ENCODE assay signal across 20 cellular contexts in genomic region chr5:91397791-91398190, GRCh38. TPM values are rescaled to one million over a fixed set of nuclear protein-coding genes. Genes with fewer than 3 reads are reported as not detected.
DNase-seq lines count a peak whose midpoint lies in the region; ATAC-seq, FAIRE-seq and TF ChIP-seq lines count a peak whose summit lies in the region.
"Had no signal": no experiment of that assay in that cellular context is flagged by ENCODE, and none has a peak within 500 bp of the region (broad histone marks: within the 10 kb centered on the region; RNA-seq: fewer than 3 reads in every experiment).

No MANE protein-coding gene starts in this region.

- no peaks in the 10 kb centered on the region for H3K36me3 Mint-ChIP-seq in T-helper 2 cell treated with Interferon-gamma antibody and Interleukin-4, amounts not matched to agents 5 μg/mL and 100 μg/mL, for 36 hours (ENCODE audit: low read depth)
- H3K36me3 Mint-ChIP-seq in neural progenitor cell = peaks cover 3% of the 10 kb centered on the region

- H3K9me3 Mint-ChIP-seq in T-helper 2 cell treated with Interferon-gamma antibody and Interleukin-4, amounts not matched to agents 5 μg/mL and 100 μg/mL, for 36 hours = no peaks in the 10 kb centered on the region
- H3K9me3 Mint-ChIP-seq in neural progenitor cell = no peaks in the 10 kb centered on the region
- H3K9me3 Mint-ChIP-seq: memory B cell, nephron had no signal

- H3K4me2 ChIP-seq in neural progenitor cell = peak overlapping the region; percentile 36

- no peak for DNase-seq in T-helper 2 cell treated with Interferon-gamma antibody and Interleukin-4, amounts not matched to agents 5 μg/mL and 100 μg/mL, for 36 hours (ENCODE audit: low spot score)
- no peak for DNase-seq in T-helper 2 cell
- DNase-seq in neural progenitor cell (ENCODE audit: low spot score) = no peak
- no peak for DNase-seq in BE2C
- no peak for DNase-seq in HTR-8/SVneo (ENCODE audit: insufficient read length, low spot score)
- no peak for DNase-seq in kidney
- DNase-seq: 8988T; activated CD4-positive, CD25-positive, alpha-beta regulatory T cell; activated CD8-positive, alpha-beta memory T cell treated with anti-CD3 and anti-CD28 coated beads, Interleukin-2, amount 50 U/mL, for 48 hours; activated naive CD4-positive, alpha-beta T cell treated with anti-CD3 and anti-CD28 coated beads, Interleukin-2, amount 50 U/mL, for 16 hours; brain microvascular endothelial cell; Kasumi-1; NCI-H774; RPMI8226; stomach had no signal

- TF ChIP-seq CTCF in neural progenitor cell (IDR thresholded peaks at IDR 0.05) = no peak
- no peak for TF ChIP-seq CTCF in BE2C (IDR thresholded peaks at IDR 0.05; ENCODE audit: low read depth, low read length)
- no peak for TF ChIP-seq CTCF in kidney (IDR thresholded peaks at IDR 0.05; ENCODE audit: borderline replicate concordance, extremely low read depth, insufficient read depth)

- ATAC-seq in GM21576 (IDR thresholded peaks at IDR 0.05; ENCODE audit: unreplicated experiment) (peak; percentile 68), HG03378 (IDR thresholded peaks at IDR 0.05; ENCODE audit: unreplicated experiment) (peak; percentile 82)

- intact Hi-C loops in kidney (cut with DNase I) = no loop called here

- no peaks in the 10 kb centered on the region for H3K27me3 ChIP-seq in neural progenitor cell
- H3K27me3 ChIP-seq in BE2C = no peaks in the 10 kb centered on the region
- H3K27me3 ChIP-seq: BLaER1 treated with 17β-estradiol and CSF1 and Interleukin-3, amounts not matched to agents 10 nM and 100 nM; brain microvascular endothelial cell; stomach had no signal

- no peaks in the 10 kb centered on the region for H3K9me3 ChIP-seq in neural progenitor cell (ENCODE audit: low read depth)
- H3K9me3 ChIP-seq in BE2C = no peaks in the 10 kb centered on the region
- H3K9me3 ChIP-seq in kidney (ENCODE audit: control insufficient read depth in 1 of 2, low read length in 2 of 2) = no peaks in the 10 kb centered on the region
- H3K9me3 ChIP-seq: BLaER1 treated with 17β-estradiol and CSF1 and Interleukin-3, amounts not matched to agents 10 nM and 100 nM; stomach had no signal

- FAIRE-seq in HTR-8/SVneo (lab: Jason Lieb, UNC) = no peak
- no peak for FAIRE-seq in kidney (lab: Jason Lieb, UNC)

- no peak overlapping the region for H3K4me3 ChIP-seq in neural progenitor cell
- no peak overlapping the region for H3K4me3 ChIP-seq in BE2C (ENCODE audit: low read depth, low read length)
- no peak overlapping the region for H3K4me3 ChIP-seq in kidney (ENCODE audit: low read length in 2 of 2)
- H3K4me3 ChIP-seq: BLaER1 treated with 17β-estradiol and CSF1 and Interleukin-3, amounts not matched to agents 10 nM and 100 nM; stomach had no signal

- peaks cover 7% of the 10 kb centered on the region for H3K4me1 Mint-ChIP-seq in T-helper 2 cell treated with Interferon-gamma antibody and Interleukin-4, amounts not matched to agents 5 μg/mL and 100 μg/mL, for 36 hours (ENCODE audit: low read depth)
- peaks cover 4% of the 10 kb centered on the region for H3K4me1 Mint-ChIP-seq in neural progenitor cell
- H3K4me1 Mint-ChIP-seq: nephron had no signal

- H3K36me3 ChIP-seq in neural progenitor cell (no peaks in the 10 kb centered on the region), BE2C (no peaks in the 10 kb centered on the region), kidney (ENCODE audit: control insufficient read depth in 1 of 2, insufficient read depth in 2 of 2, low read length in 2 of 2) (no peaks in the 10 kb centered on the region)
- H3K36me3 ChIP-seq: BLaER1 treated with 17β-estradiol and CSF1 and Interleukin-3, amounts not matched to agents 10 nM and 100 nM; brain microvascular endothelial cell; stomach had no signal

- H3F3A ChIP-seq in neural progenitor cell (ENCODE audit: low read depth) = peaks cover 7% of the 10 kb centered on the region

- H3K27ac Mint-ChIP-seq in T-helper 2 cell treated with Interferon-gamma antibody and Interleukin-4, amounts not matched to agents 5 μg/mL and 100 μg/mL, for 36 hours = no peak overlapping the region
- no peak overlapping the region for H3K27ac Mint-ChIP-seq in neural progenitor cell
- H3K27ac Mint-ChIP-seq: memory B cell, nephron had no signal

- H3K4me1 ChIP-seq in neural progenitor cell (peaks cover 9% of the 10 kb centered on the region), BE2C (no peaks in the 10 kb centered on the region), kidney (ENCODE audit: control insufficient read depth in 1 of 2, insufficient read depth in 1 of 2, low read depth in 1 of 2, low read length in 2 of 2) (no peaks in the 10 kb centered on the region)
- H3K4me1 ChIP-seq: BLaER1 treated with 17β-estradiol and CSF1 and Interleukin-3, amounts not matched to agents 10 nM and 100 nM; stomach had no signal

- H3K27ac ChIP-seq in neural progenitor cell = peak overlapping the region; percentile 71
- no peak overlapping the region for H3K27ac ChIP-seq in kidney (ENCODE audit: low read depth in 2 of 2, low read length in 2 of 2)
- H3K27ac ChIP-seq: BLaER1 treated with 17β-estradiol and CSF1 and Interleukin-3, amounts not matched to agents 10 nM and 100 nM; brain microvascular endothelial cell; stomach had no signal

- no peaks in the 10 kb centered on the region for H3K27me3 Mint-ChIP-seq in T-helper 2 cell treated with Interferon-gamma antibody and Interleukin-4, amounts not matched to agents 5 μg/mL and 100 μg/mL, for 36 hours (ENCODE audit: low read depth)
- no peaks in the 10 kb centered on the region for H3K27me3 Mint-ChIP-seq in neural progenitor cell (ENCODE audit: insufficient read depth, low read depth)

- no peaks in the 10 kb centered on the region for H4K20me1 ChIP-seq in neural progenitor cell (ENCODE audit: low read depth)
- H4K20me1 ChIP-seq: BLaER1 treated with 17β-estradiol and CSF1 and Interleukin-3, amounts not matched to agents 10 nM and 100 nM had no signal

- H3K79me2 ChIP-seq in neural progenitor cell (ENCODE audit: low read depth) = no peaks in the 10 kb centered on the region

- peak overlapping the region; percentile 34 for H3K4me3 Mint-ChIP-seq in T-helper 2 cell treated with Interferon-gamma antibody and Interleukin-4, amounts not matched to agents 5 μg/mL and 100 μg/mL, for 36 hours
- H3K4me3 Mint-ChIP-seq in neural progenitor cell = no peak overlapping the region
- H3K4me3 Mint-ChIP-seq: memory B cell, nephron had no signal

- no peak overlapping the region for H3K9ac ChIP-seq in neural progenitor cell
- no peak overlapping the region for H3K9ac ChIP-seq in kidney (ENCODE audit: low read length in 2 of 2)
- H3K9ac ChIP-seq: BLaER1 treated with 17β-estradiol and CSF1 and Interleukin-3, amounts not matched to agents 10 nM and 100 nM had no signal

- no peak overlapping the region for H2AFZ ChIP-seq in neural progenitor cell (replicated peaks)

RNA-seq across cellular contexts. Expression of gene ARRDC3, which starts 14.7 kb away (rescaled TPM):
- total RNA-seq in neural progenitor cell (ENCODE audit: low replicate concordance) = 79.3 and 126 TPM in 2 replicates
- polyA plus RNA-seq in BE2C (2012; ENCODE audit: insufficient read depth, insufficient read length, low read depth) = 14.2 TPM
- 124 TPM for total RNA-seq in kidney
- 18.4 TPM for polyA plus RNA-seq in kidney (ENCODE audit: insufficient read depth, low read depth, low replicate concordance)
